ENCODE assay signal across 12 cellular contexts in the genomic region with DNA sequence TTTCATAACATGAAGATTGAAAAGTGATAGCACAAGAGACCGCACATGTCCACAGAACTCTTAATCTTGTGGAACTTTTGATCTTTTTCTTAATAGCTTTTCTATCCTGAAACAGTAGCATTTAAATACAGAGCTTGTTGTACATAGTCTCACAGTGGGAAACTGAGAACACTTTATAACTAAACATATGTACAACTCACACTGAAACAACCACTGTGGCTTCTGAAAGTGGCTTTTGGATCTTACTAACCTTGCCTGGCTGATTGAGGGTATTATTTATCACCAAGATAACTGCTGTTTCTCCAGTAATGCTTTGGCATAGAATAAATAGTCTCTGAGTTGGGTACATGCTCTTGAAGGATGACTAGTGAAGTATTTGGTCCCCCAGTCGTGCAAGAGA. TPM values are rescaled to one million over a fixed set of nuclear protein-coding genes. Genes with fewer than 3 reads are reported as not detected.
"Had no signal": no experiment of that assay in that cellular context is flagged by ENCODE, and none has a peak within 500 bp of the region (broad histone marks: within the 10 kb centered on the region; RNA-seq: fewer than 3 reads in every experiment).

No MANE protein-coding gene starts in this region.

- H3K9ac ChIP-seq: GM23248 had no signal

- H3K4me2 ChIP-seq: GM23338 had no signal

- H3K4me1 ChIP-seq: HAP-1 had no signal

- FAIRE-seq: H1, H54 had no signal

- H3K9me3 Mint-ChIP-seq: GM23338, H9, HFFc6 had no signal

- H3K27ac ChIP-seq: GM23248 had no signal

- ATAC-seq: GM23338, HCT116 had no signal

- DNase-seq: GM23248, GOT3, H7, H9, HCEC 1CT, HFFc6 had no signal

- H3K27ac Mint-ChIP-seq: GM23338, H9, HFFc6 had no signal

- H3K9me3 ChIP-seq: HAP-1 had no signal

- H2AFZ ChIP-seq: GM23248, GM23338 had no signal

- H3K4me3 ChIP-seq: GM23248, GM23338, HAP-1 had no signal

- H3K36me3 ChIP-seq: HAP-1 had no signal

- H3K4me1 Mint-ChIP-seq: GM23338, H9 had no signal

- H3K4me3 Mint-ChIP-seq: GM23338, H9, HFFc6 had no signal

RNA-seq across cellular contexts. Expression of a gene that starts 10.2 kb away (rescaled TPM):
- total RNA-seq: GM23248, GM23338, H1, H4, H7, H9, HFFc6 had no signal
- polyA plus RNA-seq: GM23248, GM23338, H1 had no signal
